27 cellular contexts compared by ENCODE assay signal in the genomic region with DNA sequence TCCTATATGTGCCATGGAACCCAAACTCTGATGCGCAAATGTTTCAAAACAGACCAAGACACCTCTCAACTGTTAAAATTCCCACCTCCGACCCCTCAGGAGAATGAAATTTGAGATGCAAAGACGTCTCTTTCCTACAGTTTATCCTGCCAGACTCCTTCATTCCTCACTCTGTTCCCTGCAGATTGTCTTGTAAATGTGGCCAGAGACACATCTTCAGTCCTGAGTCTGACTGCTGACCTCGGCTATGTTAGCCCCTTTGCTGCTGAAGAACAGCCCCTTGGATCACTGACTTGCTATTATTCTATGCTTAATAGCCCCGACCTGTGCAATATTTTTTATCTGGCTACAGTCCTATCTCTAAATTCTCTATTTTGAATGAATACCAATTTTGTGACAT. TPM values are rescaled to one million over a fixed set of nuclear protein-coding genes. Genes with fewer than 3 reads are reported as not detected.
"Had no signal": no experiment of that assay in that cellular context is flagged by ENCODE, and none has a peak within 500 bp of the region (broad histone marks: within the 10 kb centered on the region; RNA-seq: fewer than 3 reads in every experiment).

No MANE protein-coding gene starts in this region.

- H3K27ac ChIP-seq: gastroesophageal sphincter, left ventricle myocardium inferior, pancreas, upper lobe of left lung had no signal

- H3K36me3 ChIP-seq: gastroesophageal sphincter, left ventricle myocardium inferior, pancreas, upper lobe of left lung had no signal

- H3K9me3 ChIP-seq: gastroesophageal sphincter, left ventricle myocardium inferior, pancreas, upper lobe of left lung had no signal

- H3K27me3 Mint-ChIP-seq: activated naive CD8-positive, alpha-beta T cell; central memory CD8-positive, alpha-beta T cell; effector memory CD8-positive, alpha-beta T cell had no signal

- H3K9me3 Mint-ChIP-seq: activated T-cell treated with anti-CD3 and anti-CD28 coated beads, Interleukin-2, amount 50 U/mL, for 4 hours; activated T-helper 2 cell treated with anti-CD3 and anti-CD28 coated beads, Interferon-gamma antibody, Interleukin-2, Interleukin-4, amounts not matched to agents 10 μg/mL and 5 μg/mL and 100 μg/mL, durations not matched to agents 14 hours and 24 hours and 36 hours had no signal

- H3K27me3 ChIP-seq: gastroesophageal sphincter, pancreas, upper lobe of left lung had no signal

- H3K4me3 Mint-ChIP-seq: activated naive CD8-positive, alpha-beta T cell; activated T-cell treated with anti-CD3 and anti-CD28 coated beads, Interleukin-2, amount 50 U/mL, for 4 hours; central memory CD8-positive, alpha-beta T cell; effector memory CD8-positive, alpha-beta T cell; mesothelial cell of epicardium; natural killer cell had no signal

- H3K4me3 ChIP-seq: gastroesophageal sphincter, left ventricle myocardium inferior, pancreas, upper lobe of left lung had no signal

- H3K4me1 ChIP-seq: gastroesophageal sphincter, pancreas, upper lobe of left lung had no signal

- H3K36me3 Mint-ChIP-seq: activated naive CD8-positive, alpha-beta T cell; mesothelial cell of epicardium had no signal

- H3K27ac Mint-ChIP-seq: activated naive CD8-positive, alpha-beta T cell; activated T-helper 2 cell treated with anti-CD3 and anti-CD28 coated beads, Interferon-gamma antibody, Interleukin-2, Interleukin-4, amounts not matched to agents 10 μg/mL and 5 μg/mL and 100 μg/mL, durations not matched to agents 14 hours and 24 hours and 36 hours; effector memory CD8-positive, alpha-beta T cell; mesothelial cell of epicardium; natural killer cell had no signal

- DNase-seq: activated CD4-positive, alpha-beta T cell treated with anti-CD3 and anti-CD28 coated beads for 4 hours; activated CD4-positive, alpha-beta T cell treated with anti-CD3 and anti-CD28 coated beads, Interleukin-2, amount 50 U/mL, for 48 hours; activated CD4-positive, CD25-positive, alpha-beta regulatory T cell; activated CD8-positive, alpha-beta memory T cell treated with anti-CD3 and anti-CD28 coated beads, Interleukin-2, amount 50 U/mL, for 48 hours; activated naive CD4-positive, alpha-beta T cell; activated T-cell treated with anti-CD3 and anti-CD28 coated beads, Interleukin-2, amount 50 U/mL, for 4 hours; effector memory CD8-positive, alpha-beta T cell; head of caudate nucleus; hypothalamus; kidney glomerular epithelial cell; left ventricle myocardium inferior; natural killer cell; pancreas; right cardiac atrium; stimulated activated CD4-positive, alpha-beta T cell treated with anti-CD3 and anti-CD28 coated beads, Interleukin-4, amount 100 ng/mL, for 24 hours; stimulated activated naive CD4-positive, alpha-beta T cell treated with Interleukin-2 at 50 U/mL for 16 hours; T-helper 1 cell; upper lobe of left lung had no signal

- H3K4me1 Mint-ChIP-seq: central memory CD8-positive, alpha-beta T cell; natural killer cell had no signal

RNA-seq across cellular contexts. Expression of gene ESRRG, which starts 16.5 kb away (rescaled TPM):
- total RNA-seq: activated CD8-positive, alpha-beta memory T cell treated with anti-CD3 and anti-CD28 coated beads for 36 hours; activated T-cell treated with anti-CD3 and anti-CD28 coated beads, Interleukin-2, amount 50 U/mL, for 4 hours; activated T-helper 2 cell treated with anti-CD3 and anti-CD28 coated beads, Interferon-gamma antibody, Interleukin-2, Interleukin-4, amounts not matched to agents 10 μg/mL and 5 μg/mL and 100 μg/mL, durations not matched to agents 14 hours and 24 hours and 36 hours; dermis microvascular lymphatic vessel endothelial cell; lung microvascular endothelial cell; natural killer cell; pulmonary artery endothelial cell had no signal
